Comparison of ENCODE assay signal across 1 cellular context in genomic region chr16:85011846-85012284, GRCh38.
TF ChIP-seq lines count a peak whose summit lies in the region.

No MANE protein-coding gene starts in this region.

TF ChIP-seq in HepG2, 621 proteins besides CTCF, POLR2A, EP300 and RAD21 (continued from another document and continues in another):
- TF ChIP-seq STAT6 (CRISPR knock-in tag; IDR thresholded peaks at IDR 0.05; ENCODE audit: borderline replicate concordance) (0 out of 2 replicates have a peak, but pooled peaks have one; percentile 10), MTA3 (CRISPR knock-in tag; IDR thresholded peaks at IDR 0.05) (no peak), MYC (CRISPR knock-in tag; IDR thresholded peaks at IDR 0.05; ENCODE audit: borderline replicate concordance) (no peak), ERF (CRISPR knock-in tag; IDR thresholded peaks at IDR 0.05) (no peak), ZNF746 (CRISPR knock-in tag; IDR thresholded peaks at IDR 0.05) (peak; percentile 9; the same call in 1 of the 2 replicates), GPBP1L1 (CRISPR knock-in tag; IDR thresholded peaks at IDR 0.05) (no peak), ZNF800 (CRISPR knock-in tag; IDR thresholded peaks at IDR 0.05) (peak; percentile 6; the same call in 1 of the 2 replicates), ZNF773 (CRISPR knock-in tag; IDR thresholded peaks at IDR 0.05; ENCODE audit: borderline replicate concordance) (0 out of 2 replicates have a peak, but pooled peaks have one; percentile 5), ZNF570 (CRISPR knock-in tag; IDR thresholded peaks at IDR 0.05; ENCODE audit: borderline replicate concordance) (no peak), RFXAP (CRISPR knock-in tag; IDR thresholded peaks at IDR 0.05; ENCODE audit: borderline replicate concordance) (no peak), HIVEP1 (CRISPR knock-in tag; IDR thresholded peaks at IDR 0.05) (0 out of 2 replicates have a peak, but pooled peaks have one; percentile 17), ZNF567 (CRISPR knock-in tag; IDR thresholded peaks at IDR 0.05; ENCODE audit: borderline replicate concordance) (no peak), ZNF713 (CRISPR knock-in tag; IDR thresholded peaks at IDR 0.05) (0 out of 2 replicates have a peak, but pooled peaks have one; percentile 22), TARDBP (CRISPR knock-in tag; IDR thresholded peaks at IDR 0.05) (0 out of 2 replicates have a peak, but pooled peaks have one; percentile 11), ZNF44 (CRISPR knock-in tag; IDR thresholded peaks at IDR 0.05) (peak; percentile 7; the same call in 1 of the 2 replicates), ZNF747 (CRISPR knock-in tag; IDR thresholded peaks at IDR 0.05; ENCODE audit: borderline replicate concordance) (peak; percentile 8; the same call in 1 of the 2 replicates), ZNF781 (CRISPR knock-in tag; IDR thresholded peaks at IDR 0.05; ENCODE audit: borderline replicate concordance, not compliant biosample characterization) (peak; percentile 3), ZBTB42 (CRISPR knock-in tag; IDR thresholded peaks at IDR 0.05) (0 out of 2 replicates have a peak, but pooled peaks have one; percentile 33), ZNF891 (CRISPR knock-in tag; IDR thresholded peaks at IDR 0.05) (peak; percentile 52; the same call in 1 of the 2 replicates), SNAI1 (CRISPR knock-in tag; IDR thresholded peaks at IDR 0.05; ENCODE audit: borderline replicate concordance) (no peak), ZFP91 (CRISPR knock-in tag; IDR thresholded peaks at IDR 0.05; ENCODE audit: borderline replicate concordance) (peak; percentile 57; the same call in 1 of the 2 replicates)
- TF ChIP-seq, protein P1, sequence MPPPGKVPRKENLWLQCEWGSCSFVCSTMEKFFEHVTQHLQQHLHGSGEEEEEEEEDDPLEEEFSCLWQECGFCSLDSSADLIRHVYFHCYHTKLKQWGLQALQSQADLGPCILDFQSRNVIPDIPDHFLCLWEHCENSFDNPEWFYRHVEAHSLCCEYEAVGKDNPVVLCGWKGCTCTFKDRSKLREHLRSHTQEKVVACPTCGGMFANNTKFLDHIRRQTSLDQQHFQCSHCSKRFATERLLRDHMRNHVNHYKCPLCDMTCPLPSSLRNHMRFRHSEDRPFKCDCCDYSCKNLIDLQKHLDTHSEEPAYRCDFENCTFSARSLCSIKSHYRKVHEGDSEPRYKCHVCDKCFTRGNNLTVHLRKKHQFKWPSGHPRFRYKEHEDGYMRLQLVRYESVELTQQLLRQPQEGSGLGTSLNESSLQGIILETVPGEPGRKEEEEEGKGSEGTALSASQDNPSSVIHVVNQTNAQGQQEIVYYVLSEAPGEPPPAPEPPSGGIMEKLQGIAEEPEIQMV (CRISPR knock-in tag; IDR thresholded peaks at IDR 0.05; ENCODE audit: low read depth), result peak; percentile 52; the same call in 1 of the 2 replicates
- TF ChIP-seq, protein P2, sequence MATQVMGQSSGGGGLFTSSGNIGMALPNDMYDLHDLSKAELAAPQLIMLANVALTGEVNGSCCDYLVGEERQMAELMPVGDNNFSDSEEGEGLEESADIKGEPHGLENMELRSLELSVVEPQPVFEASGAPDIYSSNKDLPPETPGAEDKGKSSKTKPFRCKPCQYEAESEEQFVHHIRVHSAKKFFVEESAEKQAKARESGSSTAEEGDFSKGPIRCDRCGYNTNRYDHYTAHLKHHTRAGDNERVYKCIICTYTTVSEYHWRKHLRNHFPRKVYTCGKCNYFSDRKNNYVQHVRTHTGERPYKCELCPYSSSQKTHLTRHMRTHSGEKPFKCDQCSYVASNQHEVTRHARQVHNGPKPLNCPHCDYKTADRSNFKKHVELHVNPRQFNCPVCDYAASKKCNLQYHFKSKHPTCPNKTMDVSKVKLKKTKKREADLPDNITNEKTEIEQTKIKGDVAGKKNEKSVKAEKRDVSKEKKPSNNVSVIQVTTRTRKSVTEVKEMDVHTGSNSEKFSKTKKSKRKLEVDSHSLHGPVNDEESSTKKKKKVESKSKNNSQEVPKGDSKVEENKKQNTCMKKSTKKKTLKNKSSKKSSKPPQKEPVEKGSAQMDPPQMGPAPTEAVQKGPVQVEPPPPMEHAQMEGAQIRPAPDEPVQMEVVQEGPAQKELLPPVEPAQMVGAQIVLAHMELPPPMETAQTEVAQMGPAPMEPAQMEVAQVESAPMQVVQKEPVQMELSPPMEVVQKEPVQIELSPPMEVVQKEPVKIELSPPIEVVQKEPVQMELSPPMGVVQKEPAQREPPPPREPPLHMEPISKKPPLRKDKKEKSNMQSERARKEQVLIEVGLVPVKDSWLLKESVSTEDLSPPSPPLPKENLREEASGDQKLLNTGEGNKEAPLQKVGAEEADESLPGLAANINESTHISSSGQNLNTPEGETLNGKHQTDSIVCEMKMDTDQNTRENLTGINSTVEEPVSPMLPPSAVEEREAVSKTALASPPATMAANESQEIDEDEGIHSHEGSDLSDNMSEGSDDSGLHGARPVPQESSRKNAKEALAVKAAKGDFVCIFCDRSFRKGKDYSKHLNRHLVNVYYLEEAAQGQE (IDR thresholded peaks at IDR 0.05; ENCODE audit: borderline replicate concordance in 1 of 2, low read depth in 1 of 2, low read length in 2 of 2), result 0 out of 4 replicates have a peak, but pooled peaks of 1 of the 2 experiments have one; percentile 5
- TF ChIP-seq, protein P3, sequence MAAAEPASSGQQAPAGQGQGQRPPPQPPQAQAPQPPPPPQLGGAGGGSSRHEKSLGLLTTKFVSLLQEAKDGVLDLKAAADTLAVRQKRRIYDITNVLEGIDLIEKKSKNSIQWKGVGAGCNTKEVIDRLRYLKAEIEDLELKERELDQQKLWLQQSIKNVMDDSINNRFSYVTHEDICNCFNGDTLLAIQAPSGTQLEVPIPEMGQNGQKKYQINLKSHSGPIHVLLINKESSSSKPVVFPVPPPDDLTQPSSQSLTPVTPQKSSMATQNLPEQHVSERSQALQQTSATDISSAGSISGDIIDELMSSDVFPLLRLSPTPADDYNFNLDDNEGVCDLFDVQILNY (CRISPR knock-in tag; conservative IDR thresholded peaks at IDR 0.05), result no peak
- TF ChIP-seq, protein P4, sequence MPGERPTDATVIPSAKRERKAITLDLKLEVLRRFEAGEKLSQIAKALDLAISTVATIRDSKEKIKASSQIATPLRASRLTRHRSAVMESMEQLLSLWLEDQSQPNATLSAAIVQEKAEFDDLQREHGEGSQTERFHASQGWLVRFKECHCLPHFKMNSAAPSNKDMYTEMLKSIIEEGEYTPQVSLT (CRISPR knock-in tag; IDR thresholded peaks at IDR 0.05; ENCODE audit: borderline replicate concordance, low read depth), result 0 out of 2 replicates have a peak, but pooled peaks have one; percentile 47
- TF ChIP-seq, protein P5, sequence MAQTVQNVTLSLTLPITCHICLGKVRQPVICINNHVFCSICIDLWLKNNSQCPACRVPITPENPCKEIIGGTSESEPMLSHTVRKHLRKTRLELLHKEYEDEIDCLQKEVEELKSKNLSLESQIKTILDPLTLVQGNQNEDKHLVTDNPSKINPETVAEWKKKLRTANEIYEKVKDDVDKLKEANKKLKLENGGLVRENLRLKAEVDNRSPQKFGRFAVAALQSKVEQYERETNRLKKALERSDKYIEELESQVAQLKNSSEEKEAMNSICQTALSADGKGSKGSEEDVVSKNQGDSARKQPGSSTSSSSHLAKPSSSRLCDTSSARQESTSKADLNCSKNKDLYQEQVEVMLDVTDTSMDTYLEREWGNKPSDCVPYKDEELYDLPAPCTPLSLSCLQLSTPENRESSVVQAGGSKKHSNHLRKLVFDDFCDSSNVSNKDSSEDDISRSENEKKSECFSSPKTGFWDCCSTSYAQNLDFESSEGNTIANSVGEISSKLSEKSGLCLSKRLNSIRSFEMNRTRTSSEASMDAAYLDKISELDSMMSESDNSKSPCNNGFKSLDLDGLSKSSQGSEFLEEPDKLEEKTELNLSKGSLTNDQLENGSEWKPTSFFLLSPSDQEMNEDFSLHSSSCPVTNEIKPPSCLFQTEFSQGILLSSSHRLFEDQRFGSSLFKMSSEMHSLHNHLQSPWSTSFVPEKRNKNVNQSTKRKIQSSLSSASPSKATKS (CRISPR knock-in tag; IDR thresholded peaks at IDR 0.05), result no peak
